23 cellular contexts compared by ENCODE assay signal in genomic region chr10:124323806-124324205, GRCh38.
DNase-seq lines count a peak whose midpoint lies in the region; ATAC-seq and TF ChIP-seq lines count a peak whose summit lies in the region.
"Had no signal": no experiment of that assay in that cellular context is flagged by ENCODE, and none has a peak within 500 bp of the region (broad histone marks: within the 10 kb centered on the region; RNA-seq: fewer than 3 reads in every experiment).

No MANE protein-coding gene starts in this region.

- peak; percentile 40 for DNase-seq in activated CD8-positive, alpha-beta memory T cell treated with anti-CD3 and anti-CD28 coated beads for 24 hours
- DNase-seq in activated CD8-positive, alpha-beta memory T cell treated with anti-CD3 and anti-CD28 coated beads, Interleukin-2, amount 50 U/mL, for 4 hours = no peak
- DNase-seq in WERI-Rb-1 (peak; percentile 2), mesenteric fat pad (ENCODE audit: low spot score) (peak; percentile 76), upper lobe of right lung (peak; percentile 32)
- DNase-seq in effector memory CD4-positive, alpha-beta T cell = no peak
- DNase-seq: 8988T, ACHN, BE2C, Calu3, DMS79 treated with DMSO at 0.1 percent for 48 hours, H7, NCI-H1048, NCI-H1417, NCI-H1694, NCI-H2029 treated with DMSO at 0.1 percent for 48 hours, NCI-H2227 treated with DMSO at 0.1 percent for 48 hours, NCI-H526 treated with DMSO at 0.1 percent for 48 hours, PC-9, Right ventricle myocardium superior, RPMI8226 had no signal

- H3K9me3 ChIP-seq in WERI-Rb-1 (ENCODE audit: severe bottlenecking) (no peaks in the 10 kb centered on the region), upper lobe of right lung (no peaks in the 10 kb centered on the region)
- no peaks in the 10 kb centered on the region for H3K9me3 ChIP-seq in effector memory CD4-positive, alpha-beta T cell (ENCODE audit: control insufficient read depth, low read length)
- H3K9me3 ChIP-seq: BE2C had no signal

- no peaks in the 10 kb centered on the region for H3K36me3 ChIP-seq in WERI-Rb-1
- H3K36me3 ChIP-seq in upper lobe of right lung = no peaks in the 10 kb centered on the region
- no peaks in the 10 kb centered on the region for H3K36me3 ChIP-seq in effector memory CD4-positive, alpha-beta T cell (ENCODE audit: control insufficient read depth, insufficient read depth, low read length)
- H3K36me3 ChIP-seq: BE2C had no signal

- no peaks in the 10 kb centered on the region for H3K4me1 ChIP-seq in upper lobe of right lung
- no peaks in the 10 kb centered on the region for H3K4me1 ChIP-seq in effector memory CD4-positive, alpha-beta T cell (ENCODE audit: control insufficient read depth, insufficient read depth, low read length, poor library complexity, severe bottlenecking)
- H3K4me1 ChIP-seq: BE2C had no signal

- intact Hi-C loops in upper lobe of right lung (cut with DNase I) = no loop called here

- ATAC-seq in upper lobe of right lung (no peak), GM18868 (IDR thresholded peaks at IDR 0.05; ENCODE audit: unreplicated experiment) (no peak)

- no peak for TF ChIP-seq CTCF in WERI-Rb-1 (IDR thresholded peaks at IDR 0.05; ENCODE audit: low read depth, low read length)
- no peak for TF ChIP-seq CTCF in upper lobe of right lung (IDR thresholded peaks at IDR 0.05)

- H3K4me3 ChIP-seq in WERI-Rb-1 (ENCODE audit: low read depth, low read length) = no peak overlapping the region
- H3K4me3 ChIP-seq in upper lobe of right lung = no peak overlapping the region
- H3K4me3 ChIP-seq in effector memory CD4-positive, alpha-beta T cell (ENCODE audit: insufficient read depth, low read depth, low read length, poor library complexity, severe bottlenecking) = no peak overlapping the region
- H3K4me3 ChIP-seq: GM23248, PC-9 had no signal

- H3K27me3 ChIP-seq in WERI-Rb-1 (ENCODE audit: insufficient read depth, low read depth, severe bottlenecking) (peaks cover 35% of the 10 kb centered on the region), upper lobe of right lung (no peaks in the 10 kb centered on the region)
- H3K27me3 ChIP-seq in effector memory CD4-positive, alpha-beta T cell (replicated peaks; ENCODE audit: control insufficient read depth, insufficient read depth, low read length, poor library complexity, severe bottlenecking) = no peaks in the 10 kb centered on the region
- H3K27me3 ChIP-seq: BE2C had no signal

- H3K27ac ChIP-seq in WERI-Rb-1 (no peak overlapping the region), upper lobe of right lung (no peak overlapping the region)
- H3K27ac ChIP-seq in effector memory CD4-positive, alpha-beta T cell (ENCODE audit: insufficient read depth, low read length, poor library complexity, severe bottlenecking) = no peak overlapping the region
- H3K27ac ChIP-seq: GM23248, PC-9 had no signal

Comparison
In these comparisons a context has a peak if more than half of its experiments do, and no peak if none do; other contexts are left out.
1. DNase-seq: peak in activated CD8-positive, alpha-beta memory T cell treated with anti-CD3 and anti-CD28 coated beads for 24 hours (single experiment), WERI-Rb-1 (single experiment), mesenteric fat pad (single experiment) and upper lobe of right lung (single experiment); none in activated CD8-positive, alpha-beta memory T cell treated with anti-CD3 and anti-CD28 coated beads, Interleukin-2, amount 50 U/mL, for 4 hours (single experiment) and effector memory CD4-positive, alpha-beta T cell (0 of 3).